ENCODE assay signal across 1 cellular context in genomic region chr10:63286340-63286739, GRCh38.
TF ChIP-seq lines count a peak whose summit lies in the region.

No MANE protein-coding gene starts in this region.

TF ChIP-seq in HepG2, 621 proteins besides CTCF, POLR2A, EP300 and RAD21 (continued from another document):
- TF ChIP-seq HINFP (CRISPR knock-in tag; IDR thresholded peaks at IDR 0.05; ENCODE audit: low read depth) (no peak), AHR (CRISPR knock-in tag; IDR thresholded peaks at IDR 0.05) (no peak), DR1 (CRISPR knock-in tag; IDR thresholded peaks at IDR 0.05) (no peak), MIXL1 (CRISPR knock-in tag; IDR thresholded peaks at IDR 0.05) (0 out of 2 replicates have a peak, but pooled peaks have one; percentile 43), ZNF3 (CRISPR knock-in tag; IDR thresholded peaks at IDR 0.05) (peak; percentile 70; the same call in 1 of the 2 replicates), GATAD2A (CRISPR knock-in tag; IDR thresholded peaks at IDR 0.05) (0 out of 2 replicates have a peak, but pooled peaks have one; percentile 9), HDAC2 (CRISPR knock-in tag; IDR thresholded peaks at IDR 0.05) (no peak), PAXIP1 (CRISPR knock-in tag; conservative IDR thresholded peaks at IDR 0.05) (0 out of 2 replicates have a peak, but pooled peaks have one; percentile 12), MXD1 (CRISPR knock-in tag; IDR thresholded peaks at IDR 0.05) (no peak), IKZF4 (CRISPR knock-in tag; IDR thresholded peaks at IDR 0.05; ENCODE audit: borderline replicate concordance, low read depth, not compliant biosample characterization) (no peak)
